Comparison of ENCODE assay signal across 9 cellular contexts in the genomic region with DNA sequence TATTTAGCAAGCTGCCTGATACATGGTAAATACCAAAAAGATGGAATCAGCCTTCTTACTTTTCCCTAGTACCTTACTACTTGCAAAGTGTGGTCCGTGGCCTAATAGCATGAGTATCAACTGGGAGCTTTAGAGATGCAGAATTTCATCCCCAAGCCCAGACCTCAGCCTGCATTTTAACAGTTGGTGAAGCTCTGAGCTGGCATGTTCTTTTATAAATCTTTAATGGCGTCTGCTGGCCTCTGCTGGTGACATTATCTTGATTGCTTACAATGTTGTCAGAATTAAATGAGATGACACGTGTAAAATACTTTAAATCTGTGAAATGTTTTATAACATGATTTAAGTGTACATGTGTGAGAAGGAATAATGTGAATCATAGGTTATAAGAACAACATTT.
A peak's percentile ranks its signal among the peaks of the same experiment; 100 is the strongest.
DNase-seq lines count a peak whose midpoint lies in the region; ATAC-seq and TF ChIP-seq lines count a peak whose summit lies in the region.
"Had no signal": no experiment of that assay in that cellular context is flagged by ENCODE, and none has a peak within 500 bp of the region (broad histone marks: within the 10 kb centered on the region; RNA-seq: fewer than 3 reads in every experiment).

No MANE protein-coding gene starts in this region.

- H3K9ac ChIP-seq in neural cell (ENCODE audit: low read length) = no peak overlapping the region

- H3K4me2 ChIP-seq in neural cell (ENCODE audit: low read length) = no peak overlapping the region

- peaks cover 7% of the 10 kb centered on the region for H3K36me3 ChIP-seq in neural cell (ENCODE audit: insufficient read depth, low read length)

- DNase-seq in DMS 273 (lab: John Stamatoyannopoulos, UW; ENCODE audit: unreplicated experiment) = peak; percentile 46
- DNase-seq in DMS 273 treated with DMSO at 0.1 percent for 48 hours (lab: John Stamatoyannopoulos, UW) = no peak
- peak; percentile 25 for DNase-seq in NCI-H1694 (lab: John Stamatoyannopoulos, UW)
- DNase-seq in dorsolateral prefrontal cortex = peak in 2 of 10 donors; percentile 19 to 33
- no peak for DNase-seq in NCI-H2196 (lab: John Stamatoyannopoulos, UW; ENCODE audit: unreplicated experiment)
- DNase-seq: NCI-H2029 had no signal

- no peak overlapping the region for H2AFZ ChIP-seq in neural cell (ENCODE audit: low read depth, low read length)

- H3K27ac ChIP-seq in dorsolateral prefrontal cortex = no peak overlapping the region
- no peak overlapping the region for H3K27ac ChIP-seq in neural cell (ENCODE audit: low read length)

- peaks cover 4% of the 10 kb centered on the region for H3K79me2 ChIP-seq in neural cell (replicated peaks; ENCODE audit: insufficient read depth, low read length)

- no peaks in the 10 kb centered on the region for H3K27me3 ChIP-seq in dorsolateral prefrontal cortex
- H3K27me3 ChIP-seq in neural cell (ENCODE audit: insufficient read depth, low read depth, low read length) = no peaks in the 10 kb centered on the region

- H3F3A ChIP-seq in neural cell (ENCODE audit: insufficient read depth, low read length, poor library complexity, severe bottlenecking) = no peaks in the 10 kb centered on the region

- ATAC-seq in GM18867 (IDR thresholded peaks at IDR 0.05; ENCODE audit: unreplicated experiment) = no peak
- no peak for ATAC-seq in GM18858 (IDR thresholded peaks at IDR 0.05; ENCODE audit: unreplicated experiment)

- TF ChIP-seq CTCF in dorsolateral prefrontal cortex (IDR thresholded peaks at IDR 0.05 in 54 of 56, conservative IDR thresholded peaks at IDR 0.05 in 2 of 56; ENCODE audit: low read depth in 1 of 56, partially characterized antibody in 56 of 56) (peak in 42 of 56 donors; percentile 10 to 59 (median 32)), neural cell (IDR thresholded peaks at IDR 0.05; ENCODE audit: poor library complexity, severe bottlenecking) (peak; percentile 56)

- intact Hi-C loops in dorsolateral prefrontal cortex (cut with DNase I) = no loop called here

- H4K20me1 ChIP-seq in neural cell (ENCODE audit: insufficient read depth) = no peaks in the 10 kb centered on the region

- TF ChIP-seq RAD21 in neural cell (conservative IDR thresholded peaks at IDR 0.05) = peak; percentile 62

- TF ChIP-seq EP300 in neural cell (conservative IDR thresholded peaks at IDR 0.05; ENCODE audit: poor library complexity, severe bottlenecking) = no peak

- H3K4me3 ChIP-seq in dorsolateral prefrontal cortex (no peak overlapping the region), neural cell (ENCODE audit: low read length) (no peak overlapping the region)

- H3K9me3 ChIP-seq in neural cell (ENCODE audit: low read length) = no peaks in the 10 kb centered on the region

- no peaks in the 10 kb centered on the region for H3K9me2 ChIP-seq in neural cell (ENCODE audit: insufficient read depth, low read length)

TF ChIP-seq in neural cell, 6 proteins besides CTCF, POLR2A, EP300 and RAD21:
- TF ChIP-seq POLR2AphosphoS5 (IDR thresholded peaks at IDR 0.05) (no peak), SMC3 (conservative IDR thresholded peaks at IDR 0.05; ENCODE audit: poor library complexity) (peak; percentile 64)

Comparison
In these comparisons a context has a peak if more than half of its experiments do, and no peak if none do; other contexts are left out.
1. DNase-seq: peak in DMS 273 (single experiment) and NCI-H1694 (single experiment); none in DMS 273 treated with DMSO at 0.1 percent for 48 hours (single experiment) and NCI-H2196 (single experiment).